In genomic region chr12:120661432-120661831, GRCh38 we compare ENCODE assay signal across 2 cellular contexts.
TF ChIP-seq lines count a peak whose summit lies in the region.

No MANE protein-coding gene starts in this region.

TF ChIP-seq in HEK293, 187 proteins besides CTCF, POLR2A, EP300 and RAD21:
- no peak for TF ChIP-seq GFI1B (tag by site-specific recombination; IDR thresholded peaks at IDR 0.05)
- no peak for TF ChIP-seq ZNF157 (tag by site-specific recombination; IDR thresholded peaks at IDR 0.05)
- TF ChIP-seq ZBTB17 (tag by site-specific recombination; IDR thresholded peaks at IDR 0.05), result peak; percentile 98
- TF ChIP-seq ZNF175 (tag by site-specific recombination; IDR thresholded peaks at IDR 0.05), result no peak
- TF ChIP-seq GLI4 (tag by site-specific recombination; IDR thresholded peaks at IDR 0.05), result no peak
- peak; percentile 99 for TF ChIP-seq ZNF366 (tag by site-specific recombination; conservative IDR thresholded peaks at IDR 0.05)
- TF ChIP-seq ZNF202 (tag by site-specific recombination; IDR thresholded peaks at IDR 0.05; ENCODE audit: borderline replicate concordance), result no peak
- TF ChIP-seq ZNF223 (tag by site-specific recombination; IDR thresholded peaks at IDR 0.05), result no peak
- TF ChIP-seq ZNF585B (tag by site-specific recombination; IDR thresholded peaks at IDR 0.05), result no peak
- TF ChIP-seq ZNF830 (tag by site-specific recombination; IDR thresholded peaks at IDR 0.05; ENCODE audit: low read depth), result no peak
- TF ChIP-seq ZNF544 (tag by site-specific recombination; IDR thresholded peaks at IDR 0.05), result no peak
- TF ChIP-seq TCF7L2 (IDR thresholded peaks at IDR 0.05; ENCODE audit: borderline replicate concordance, low read depth, low read length), result no peak
- TF ChIP-seq OVOL3 (tag by site-specific recombination; IDR thresholded peaks at IDR 0.05), result no peak

TF ChIP-seq in K562, 482 proteins besides CTCF, POLR2A, EP300 and RAD21:
- TF ChIP-seq ZNF76 (CRISPR knock-in tag; IDR thresholded peaks at IDR 0.05; ENCODE audit: borderline replicate concordance) (no peak), SMARCA5 (IDR thresholded peaks at IDR 0.05) (no peak), E2F6 (IDR thresholded peaks at IDR 0.05; ENCODE audit: borderline replicate concordance in 1 of 2, extremely low read depth in 1 of 2, insufficient read depth in 1 of 2, insufficient read length in 1 of 2, low read depth in 1 of 2, low read length in 1 of 2, poor library complexity in 1 of 2, severe bottlenecking in 1 of 2) (no peak), ZBTB7A (IDR thresholded peaks at IDR 0.05; ENCODE audit: borderline replicate concordance, control insufficient read depth, low read depth, low read length) (no peak), ZKSCAN8 (CRISPR knock-in tag; IDR thresholded peaks at IDR 0.05) (no peak), THAP7 (CRISPR knock-in tag; IDR thresholded peaks at IDR 0.05) (no peak), EHMT2 (IDR thresholded peaks at IDR 0.05) (0 out of 2 replicates have a peak, but pooled peaks have one; percentile 15), SIX5 (IDR thresholded peaks at IDR 0.05; ENCODE audit: borderline replicate concordance in 1 of 2, insufficient read depth in 1 of 2, low read depth in 1 of 2, low read length in 2 of 2) (no peak), RFX1 (IDR thresholded peaks at IDR 0.05) (no peak), ZBTB26 (CRISPR knock-in tag; IDR thresholded peaks at IDR 0.05) (0 out of 2 replicates have a peak, but pooled peaks have one; percentile 16), CBFA2T3 (IDR thresholded peaks at IDR 0.05) (no peak), NFATC3 (IDR thresholded peaks at IDR 0.05) (no peak), RBBP5 (IDR thresholded peaks at IDR 0.05; ENCODE audit: borderline replicate concordance, insufficient read depth, low read length, poor library complexity, severe bottlenecking) (no peak), RBM39 (optimal IDR thresholded peaks at IDR 0.05; ENCODE audit: low read depth, low read length) (no peak), ZNF589 (CRISPR knock-in tag; IDR thresholded peaks at IDR 0.05; ENCODE audit: low read depth) (no peak)
- TF ChIP-seq, protein P1, sequence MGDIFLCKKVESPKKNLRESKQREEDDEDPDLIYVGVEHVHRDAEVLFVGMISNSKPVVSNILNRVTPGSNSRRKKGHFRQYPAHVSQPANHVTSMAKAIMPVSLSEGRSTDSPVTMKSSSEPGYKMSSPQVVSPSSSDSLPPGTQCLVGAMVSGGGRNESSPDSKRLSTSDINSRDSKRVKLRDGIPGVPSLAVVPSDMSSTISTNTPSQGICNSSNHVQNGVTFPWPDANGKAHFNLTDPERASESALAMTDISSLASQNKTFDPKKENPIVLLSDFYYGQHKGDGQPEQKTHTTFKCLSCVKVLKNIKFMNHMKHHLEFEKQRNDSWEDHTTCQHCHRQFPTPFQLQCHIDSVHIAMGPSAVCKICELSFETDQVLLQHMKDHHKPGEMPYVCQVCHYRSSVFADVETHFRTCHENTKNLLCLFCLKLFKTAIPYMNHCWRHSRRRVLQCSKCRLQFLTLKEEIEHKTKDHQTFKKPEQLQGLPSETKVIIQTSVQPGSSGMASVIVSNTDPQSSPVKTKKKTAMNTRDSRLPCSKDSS (IDR thresholded peaks at IDR 0.05; ENCODE audit: low read depth, partially characterized antibody), result no peak
- TF ChIP-seq, protein P2, sequence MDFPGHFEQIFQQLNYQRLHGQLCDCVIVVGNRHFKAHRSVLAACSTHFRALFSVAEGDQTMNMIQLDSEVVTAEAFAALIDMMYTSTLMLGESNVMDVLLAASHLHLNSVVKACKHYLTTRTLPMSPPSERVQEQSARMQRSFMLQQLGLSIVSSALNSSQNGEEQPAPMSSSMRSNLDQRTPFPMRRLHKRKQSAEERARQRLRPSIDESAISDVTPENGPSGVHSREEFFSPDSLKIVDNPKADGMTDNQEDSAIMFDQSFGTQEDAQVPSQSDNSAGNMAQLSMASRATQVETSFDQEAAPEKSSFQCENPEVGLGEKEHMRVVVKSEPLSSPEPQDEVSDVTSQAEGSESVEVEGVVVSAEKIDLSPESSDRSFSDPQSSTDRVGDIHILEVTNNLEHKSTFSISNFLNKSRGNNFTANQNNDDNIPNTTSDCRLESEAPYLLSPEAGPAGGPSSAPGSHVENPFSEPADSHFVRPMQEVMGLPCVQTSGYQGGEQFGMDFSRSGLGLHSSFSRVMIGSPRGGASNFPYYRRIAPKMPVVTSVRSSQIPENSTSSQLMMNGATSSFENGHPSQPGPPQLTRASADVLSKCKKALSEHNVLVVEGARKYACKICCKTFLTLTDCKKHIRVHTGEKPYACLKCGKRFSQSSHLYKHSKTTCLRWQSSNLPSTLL (IDR thresholded peaks at IDR 0.05), result no peak
